ENCODE assay signal across 8 cellular contexts in the genomic region with DNA sequence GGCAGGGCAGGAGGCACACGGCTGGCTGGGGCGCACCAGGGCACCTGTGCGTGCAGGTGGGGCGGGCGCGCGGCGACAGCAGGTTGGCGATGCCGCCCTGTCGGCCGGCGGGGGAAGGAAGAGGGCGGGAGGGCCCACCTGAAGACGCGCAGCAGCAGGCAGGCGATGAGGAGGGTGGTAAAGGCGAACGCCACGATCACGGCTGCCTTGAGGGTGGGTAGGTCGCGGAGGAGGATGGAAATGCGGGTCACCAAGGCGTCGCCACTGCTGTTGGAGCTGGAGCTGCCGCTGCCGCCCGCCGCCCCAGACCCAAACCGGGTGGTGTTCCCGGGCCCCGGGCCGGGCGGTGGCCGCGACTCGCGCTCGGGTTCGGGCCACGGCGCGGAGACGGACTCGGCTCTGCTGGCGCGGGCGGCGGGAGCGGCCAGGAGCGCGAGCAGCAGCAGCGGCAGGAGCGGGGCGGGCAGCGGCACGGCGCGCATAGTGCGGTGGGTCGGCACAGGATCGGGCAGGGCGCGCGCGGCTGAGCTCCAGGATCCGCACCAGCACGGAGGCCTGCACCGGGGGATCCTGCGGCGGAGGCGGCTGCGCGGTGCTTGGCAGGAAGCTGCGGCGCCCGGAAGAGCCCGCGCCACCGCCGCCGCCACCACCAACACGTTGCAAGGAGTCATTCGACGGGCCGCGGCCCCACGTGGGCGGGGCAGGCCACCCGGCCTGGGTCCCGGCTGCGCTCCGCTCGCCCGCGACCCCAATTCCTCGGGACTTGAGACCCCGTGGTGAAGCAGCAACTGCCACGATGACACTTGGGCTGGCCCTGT. TPM values are rescaled to one million over a fixed set of nuclear protein-coding genes. Genes with fewer than 3 reads are reported as not detected.
DNase-seq lines count a peak whose midpoint lies in the region; ATAC-seq lines count a peak whose summit lies in the region.

TSS of gene FAM174B (minus strand) at position 598 of the 818 bp plus-strand sequence.

- intact Hi-C loops in right cardiac atrium (cut with DNase I), result no loop called here

- peaks cover 0 to 11% of the 10 kb centered on the region in 2 donors for H3K36me3 Mint-ChIP-seq in activated naive CD4-positive, alpha-beta T cell treated with anti-CD3 and anti-CD28 coated beads, Interleukin-2, amount 50 U/mL, for 72 hours

- H3K27ac ChIP-seq in right cardiac atrium (ENCODE audit: low read length), result peak within 1 kb of the TSS; percentile 32

- H3K9me3 Mint-ChIP-seq in activated naive CD4-positive, alpha-beta T cell treated with anti-CD3 and anti-CD28 coated beads, Interleukin-2, amount 50 U/mL, for 72 hours, result peaks cover 0 to 7% of the 10 kb centered on the region in 2 donors

- peak within 1 kb of the TSS; percentile 63 for H3K4me3 ChIP-seq in right cardiac atrium (ENCODE audit: low read length)

- no peaks in the 10 kb centered on the region for H3K9me3 ChIP-seq in right cardiac atrium (ENCODE audit: control insufficient read depth, low read length)

- WGBS in right cardiac atrium, result 1% methylated on average over 100 of the region's 100 CpGs

- peak within 1 kb of the TSS in 1 of 2 donors; percentile 41 for H3K27ac Mint-ChIP-seq in activated naive CD4-positive, alpha-beta T cell treated with anti-CD3 and anti-CD28 coated beads, Interleukin-2, amount 50 U/mL, for 72 hours

- H3K27me3 ChIP-seq in right cardiac atrium (ENCODE audit: control insufficient read depth, insufficient read depth), result no peaks in the 10 kb centered on the region

- peaks cover 11% of the 10 kb centered on the region for H3K4me1 ChIP-seq in right cardiac atrium (ENCODE audit: control insufficient read depth, insufficient read depth, low read length)

- peak; percentile 55 for ATAC-seq in GM21515 (IDR thresholded peaks at IDR 0.05; ENCODE audit: unreplicated experiment)
- peak; percentile 87 to 91 for ATAC-seq in activated naive CD4-positive, alpha-beta T cell treated with anti-CD3 and anti-CD28 coated beads, Interleukin-2, amount 50 U/mL, for 72 hours
- ATAC-seq in right cardiac atrium, result peak; percentile 77 to 83

- DNase-seq in EH (ENCODE audit: low read depth), result peak; percentile 53
- DNase-seq in NCI-H2171 treated with DMSO at 0.1 percent for 48 hours (lab: John Stamatoyannopoulos, UW), result peak; percentile 73
- DNase-seq in activated naive CD4-positive, alpha-beta T cell treated with anti-CD3 and anti-CD28 coated beads, Interleukin-2, amount 50 U/mL, for 72 hours (ENCODE audit: low spot score in 2 of 2), result peak; percentile 40 to 61
- DNase-seq in right cardiac atrium, result peak; percentile 58 to 81 (median 76)
- DNase-seq in retina, result peak; percentile 83
- DNase-seq in epidermal melanocyte (ENCODE audit: insufficient read length, low spot score), result no peak
- DNase-seq in cerebellar nuclear complex (lab: John Stamatoyannopoulos, UW), result no peak

RNA-seq across cellular contexts. Expression of gene FAM174B, which starts in this region (rescaled TPM):
- 1 to 10 TPM; 3.9 to 5.3 TPM for total RNA-seq in activated naive CD4-positive, alpha-beta T cell treated with anti-CD3 and anti-CD28 coated beads, Interleukin-2, amount 50 U/mL, for 72 hours
- 10 to 100 TPM in 2 of 4 donors, 1 to 10 TPM in 2; 6.7 to 13.2 (median 10.3) TPM for total RNA-seq in right cardiac atrium
- polyA plus RNA-seq in right cardiac atrium, result 7.3 TPM

Comparison
In these comparisons a context has a peak if more than half of its experiments do, and no peak if none do; other contexts are left out.
1. DNase-seq: peak in EH (single experiment), NCI-H2171 treated with DMSO at 0.1 percent for 48 hours (single experiment), activated naive CD4-positive, alpha-beta T cell treated with anti-CD3 and anti-CD28 coated beads, Interleukin-2, amount 50 U/mL, for 72 hours (2 of 2), right cardiac atrium (3 of 3) and retina (single experiment); none in epidermal melanocyte (single experiment) and cerebellar nuclear complex (0 of 2).
2. Peak in every context shown above with its lines, with median percentiles within 50 percentile points of each other: ATAC-seq.